In the genomic region with DNA sequence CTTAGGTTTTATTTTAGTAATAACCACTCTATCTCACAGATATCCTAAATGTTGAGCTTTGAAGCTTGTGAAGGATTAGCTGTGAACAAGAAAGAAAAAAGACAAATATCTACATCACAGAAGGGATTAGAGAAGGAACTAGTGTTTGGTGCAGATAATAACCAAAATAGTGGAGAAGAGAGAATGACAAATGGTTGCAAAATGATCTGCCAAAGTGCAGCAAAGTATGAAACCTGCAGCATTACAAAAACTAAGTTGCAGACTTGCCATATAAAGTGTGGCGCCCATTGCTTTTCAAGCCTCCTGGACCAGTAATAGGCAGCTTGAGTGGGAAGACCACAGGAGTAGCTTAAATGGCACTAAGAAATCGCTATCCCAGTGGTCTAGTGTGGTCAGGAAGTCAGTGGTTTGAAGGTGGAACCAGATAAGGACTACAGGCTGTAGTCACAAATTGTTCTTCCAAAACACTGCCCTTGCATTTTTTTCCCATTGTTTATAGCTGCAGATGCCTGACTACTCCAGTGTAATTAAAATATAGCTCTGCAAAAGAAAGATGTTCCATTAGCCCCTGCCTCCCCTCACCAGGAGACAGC, we compare ENCODE assay signal across 20 cellular contexts. TPM values are rescaled to one million over a fixed set of nuclear protein-coding genes. Genes with fewer than 3 reads are reported as not detected.
DNase-seq lines count a peak whose midpoint lies in the region; ATAC-seq, FAIRE-seq and TF ChIP-seq lines count a peak whose summit lies in the region.
"Had no signal": no experiment of that assay in that cellular context is flagged by ENCODE, and none has a peak within 500 bp of the region (broad histone marks: within the 10 kb centered on the region; RNA-seq: fewer than 3 reads in every experiment).

No MANE protein-coding gene starts in this region.

- peak in 1 of 2 experiments; percentile 52; a peak in 1 of 3 replicates for TF ChIP-seq POLR2A in H1 (IDR thresholded peaks at IDR 0.05; ENCODE audit: control extremely low read depth in 1 of 2, low read depth in 2 of 2, low read length in 2 of 2)

- H3K9ac ChIP-seq in H1 (replicated peaks in 1 of 4; ENCODE audit: extremely low read depth in 1 of 4, low read depth in 3 of 4, low read length in 3 of 4) (no peak overlapping the region; a peak in 1 of 7 replicates), smooth muscle cell (ENCODE audit: low read depth) (no peak overlapping the region), MM.1S (ENCODE audit: low read length) (no peak overlapping the region)

- no peak overlapping the region for H4K91ac ChIP-seq in H1 (replicated peaks; ENCODE audit: insufficient read length, low read length)

- H3K4me3 ChIP-seq in H1 (ENCODE audit: extremely low read depth in 1 of 4, insufficient read depth in 2 of 4, low read depth in 3 of 4, low read length in 4 of 4) (no peak overlapping the region), smooth muscle cell (no peak overlapping the region), MM.1S (ENCODE audit: low read length) (no peak overlapping the region)

- H3K23ac ChIP-seq in H1 (ENCODE audit: insufficient read length): no peak overlapping the region

- H3K4me1 ChIP-seq in H1 (replicated peaks in 1 of 4; ENCODE audit: control insufficient read depth in 3 of 4, insufficient read depth in 4 of 4, low read length in 3 of 4): peaks cover 0 to 4% (median 0%) of the 10 kb centered on the region in 4 experiments; a peak in 1 of 7 replicates
- H3K4me1 ChIP-seq in smooth muscle cell (ENCODE audit: low read depth): no peaks in the 10 kb centered on the region
- H3K4me1 ChIP-seq in MM.1S (ENCODE audit: low read length): no peaks in the 10 kb centered on the region

- no peak overlapping the region for H2AFZ ChIP-seq in H1 (ENCODE audit: low read length)
- no peak overlapping the region for H2AFZ ChIP-seq in smooth muscle cell (ENCODE audit: low read depth)
- H2AFZ ChIP-seq in MM.1S (ENCODE audit: low read length): no peak overlapping the region

- H2BK12ac ChIP-seq in H1 (ENCODE audit: low read depth, low read length): no peak overlapping the region

- no peak for TF ChIP-seq RAD21 in H1 (IDR thresholded peaks at IDR 0.05 in 1 of 2, conservative IDR thresholded peaks at IDR 0.05 in 1 of 2; ENCODE audit: low read depth in 2 of 2, low read length in 2 of 2)

- H3K79me2 ChIP-seq in H1 (ENCODE audit: control insufficient read depth in 1 of 2, insufficient read depth in 2 of 2, low read length in 2 of 2) (no peaks in the 10 kb centered on the region), smooth muscle cell (ENCODE audit: low read depth) (no peaks in the 10 kb centered on the region), MM.1S (ENCODE audit: low read length) (no peaks in the 10 kb centered on the region)

- H3K27ac Mint-ChIP-seq in activated T-cell treated with anti-CD3 and anti-CD28 coated beads, Interleukin-2, amount 50 U/mL, for 72 hours: peak overlapping the region; percentile 11
- no peak overlapping the region for H3K27ac Mint-ChIP-seq in activated T-cell treated with anti-CD3 and anti-CD28 coated beads, Interleukin-2, amount 50 U/mL, for 24 hours
- H3K27ac Mint-ChIP-seq: memory B cell; naive thymus-derived CD8-positive, alpha-beta T cell; T-helper 1 cell treated with Interleukin-12 subunit alpha and Interleukin-12 subunit beta and Interleukin-4 antibody, amounts not matched to agents 30 μg/mL and 1 μg/mL, for 36 hours had no signal

- no peak overlapping the region for H2AK5ac ChIP-seq in H1 (ENCODE audit: low read depth, low read length)

- no peak overlapping the region for H3K18ac ChIP-seq in H1 (ENCODE audit: extremely low read depth, low read length)

- no peaks in the 10 kb centered on the region for H3K27me3 ChIP-seq in H1 (replicated peaks in 1 of 4; ENCODE audit: control insufficient read depth in 3 of 4, extremely low read depth in 1 of 4, insufficient read depth in 3 of 4, low read length in 3 of 4)
- H3K27me3 ChIP-seq in smooth muscle cell (ENCODE audit: low read depth): no peaks in the 10 kb centered on the region
- no peaks in the 10 kb centered on the region for H3K27me3 ChIP-seq in MM.1S (replicated peaks; ENCODE audit: insufficient read depth, low read length)

- H3K36me3 Mint-ChIP-seq in activated T-cell treated with anti-CD3 and anti-CD28 coated beads, Interleukin-2, amount 50 U/mL, for 72 hours (ENCODE audit: insufficient read depth in 2 of 2): peaks cover 0 to 3% of the 10 kb centered on the region in 2 donors
- peaks cover 54% of the 10 kb centered on the region for H3K36me3 Mint-ChIP-seq in activated T-cell treated with anti-CD3 and anti-CD28 coated beads, Interleukin-2, amount 50 U/mL, for 24 hours (ENCODE audit: low read depth)

- no peak overlapping the region for H2BK20ac ChIP-seq in H1 (ENCODE audit: low read length)

- TF ChIP-seq CTCF in H1 (IDR thresholded peaks at IDR 0.05; ENCODE audit: control extremely low read depth in 1 of 3, insufficient read depth in 1 of 3, low read depth in 1 of 3, low read length in 3 of 3): no peak
- TF ChIP-seq CTCF in smooth muscle cell (IDR thresholded peaks at IDR 0.05; ENCODE audit: borderline replicate concordance, insufficient read depth, poor library complexity, severe bottlenecking): no peak
- no peak for TF ChIP-seq CTCF in MM.1S (IDR thresholded peaks at IDR 0.05; ENCODE audit: low read length)

- no peak overlapping the region for H3K14ac ChIP-seq in H1 (ENCODE audit: insufficient read length)

- H3K9me3 ChIP-seq in H1 (ENCODE audit: insufficient read depth in 2 of 2, low read depth in 1 of 2, low read length in 1 of 2) (no peaks in the 10 kb centered on the region), smooth muscle cell (replicated peaks; ENCODE audit: low read depth) (no peaks in the 10 kb centered on the region), MM.1S (replicated peaks; ENCODE audit: insufficient read depth, low read length) (no peaks in the 10 kb centered on the region)

- no peaks in the 10 kb centered on the region for H3K4me1 Mint-ChIP-seq in activated T-cell treated with anti-CD3 and anti-CD28 coated beads, Interleukin-2, amount 50 U/mL, for 72 hours (ENCODE audit: low read depth)
- no peaks in the 10 kb centered on the region for H3K4me1 Mint-ChIP-seq in activated T-cell treated with anti-CD3 and anti-CD28 coated beads, Interleukin-2, amount 50 U/mL, for 24 hours (ENCODE audit: low read depth)
- H3K4me1 Mint-ChIP-seq: memory B cell had no signal

- H3K4me2 ChIP-seq in H1 (ENCODE audit: insufficient read depth in 1 of 2, low read depth in 2 of 2, low read length in 2 of 2) (no peak overlapping the region), smooth muscle cell (no peak overlapping the region), MM.1S (ENCODE audit: low read depth, low read length) (no peak overlapping the region)

- no peaks in the 10 kb centered on the region for H3K9me2 ChIP-seq in MM.1S (replicated peaks; ENCODE audit: insufficient read depth, low read length)

- H3K9me3 Mint-ChIP-seq in activated T-cell treated with anti-CD3 and anti-CD28 coated beads, Interleukin-2, amount 50 U/mL, for 72 hours: no peaks in the 10 kb centered on the region
- H3K9me3 Mint-ChIP-seq in activated T-cell treated with anti-CD3 and anti-CD28 coated beads, Interleukin-2, amount 50 U/mL, for 24 hours: no peaks in the 10 kb centered on the region
- H3K9me3 Mint-ChIP-seq: memory B cell; naive thymus-derived CD8-positive, alpha-beta T cell; T-helper 1 cell treated with Interleukin-12 subunit alpha and Interleukin-12 subunit beta and Interleukin-4 antibody, amounts not matched to agents 30 μg/mL and 1 μg/mL, for 36 hours had no signal

- TF ChIP-seq EP300 in H1 (IDR thresholded peaks at IDR 0.05; ENCODE audit: borderline replicate concordance in 1 of 2, low read depth in 2 of 2, low read length in 2 of 2): no peak

- H2BK5ac ChIP-seq in H1 (ENCODE audit: low read depth, low read length): no peak overlapping the region

- POLR2A ChIA-PET in H1 (lab: Charles Lee; ENCODE audit: partially characterized antibody): interaction anchor here (0.6 to 30.9 kb wide), 5 partner anchors 6 to 90 kb away, joined by 3 to 635 read pairs (median 325); partner anchors contain the start of gene TPM1

- no peak overlapping the region for H3K4me3 Mint-ChIP-seq in activated T-cell treated with anti-CD3 and anti-CD28 coated beads, Interleukin-2, amount 50 U/mL, for 72 hours
- H3K4me3 Mint-ChIP-seq in activated T-cell treated with anti-CD3 and anti-CD28 coated beads, Interleukin-2, amount 50 U/mL, for 24 hours: no peak overlapping the region
- H3K4me3 Mint-ChIP-seq: memory B cell; naive thymus-derived CD8-positive, alpha-beta T cell; T-helper 1 cell treated with Interleukin-12 subunit alpha and Interleukin-12 subunit beta and Interleukin-4 antibody, amounts not matched to agents 30 μg/mL and 1 μg/mL, for 36 hours had no signal

- H3F3A ChIP-seq in smooth muscle cell (ENCODE audit: low read depth) (peaks cover 97% of the 10 kb centered on the region), MM.1S (ENCODE audit: insufficient read depth, low read length) (no peaks in the 10 kb centered on the region)

- no peak overlapping the region for H4K5ac ChIP-seq in H1 (ENCODE audit: insufficient read length, low read depth, low read length)

- no peak overlapping the region for H2BK15ac ChIP-seq in H1 (ENCODE audit: low read length)

- 95% methylated on average over 2 of the region's 2 CpGs; no CpG with 5 or more reads in 1 of the 2 experiments for WGBS in H1 (ENCODE audit: extremely low coverage in 1 of 2, insufficient coverage in 1 of 2, insufficient read length in 1 of 2, insufficient replicate concordance in 2 of 2, low coverage in 1 of 2, low lambda C conversion rate in 2 of 2, missing lambda C conversion rate in 1 of 2), 2 experiments
- 93% methylated on average over 2 of the region's 2 CpGs for WGBS in smooth muscle cell (ENCODE audit: low lambda C conversion rate)

- H3K27me3 Mint-ChIP-seq in activated T-cell treated with anti-CD3 and anti-CD28 coated beads, Interleukin-2, amount 50 U/mL, for 72 hours (ENCODE audit: low read depth): no peaks in the 10 kb centered on the region
- no peaks in the 10 kb centered on the region for H3K27me3 Mint-ChIP-seq in activated T-cell treated with anti-CD3 and anti-CD28 coated beads, Interleukin-2, amount 50 U/mL, for 24 hours
- H3K27me3 Mint-ChIP-seq: memory B cell; naive thymus-derived CD8-positive, alpha-beta T cell had no signal

- H3K79me1 ChIP-seq in H1 (ENCODE audit: low read depth, low read length): no peaks in the 10 kb centered on the region

- DNase-seq in activated T-cell treated with anti-CD3 and anti-CD28 coated beads, Interleukin-2, amount 50 U/mL, for 72 hours: no peak
- DNase-seq in activated T-cell treated with anti-CD3 and anti-CD28 coated beads, Interleukin-2, amount 50 U/mL, for 24 hours: no peak
- peak; percentile 21 for DNase-seq in RCC 7860 (ENCODE audit: low spot score)
- no peak for DNase-seq in H1 (ENCODE audit: low read depth in 1 of 2, low spot score in 2 of 2)
- no peak for DNase-seq in smooth muscle cell (lab: John Stamatoyannopoulos, UW; ENCODE audit: unreplicated experiment)
- DNase-seq in MM.1S: no peak
- no peak for DNase-seq in HPDE6-E6E7 (ENCODE audit: extremely low spot score)
- DNase-seq: central memory CD4-positive, alpha-beta T cell; head of caudate nucleus; naive thymus-derived CD8-positive, alpha-beta T cell; NCI-H187; NCI-H510A; SHP77; stimulated activated CD4-positive, alpha-beta T cell treated with anti-CD3 and anti-CD28 coated beads, Interleukin-4, amount 100 ng/mL, for 4 hours had no signal

- FAIRE-seq in RCC 7860 (lab: Jason Lieb, UNC) (no peak), H1 (lab: Jason Lieb, UNC) (no peak)
- FAIRE-seq: HepG2 had no signal

- no peak for ATAC-seq in activated T-cell treated with anti-CD3 and anti-CD28 coated beads, Interleukin-2, amount 50 U/mL, for 72 hours (replicated peaks in 1 of 2)
- ATAC-seq in GM21723 (IDR thresholded peaks at IDR 0.05; ENCODE audit: unreplicated experiment): no peak
- ATAC-seq: HepG2; naive thymus-derived CD8-positive, alpha-beta T cell had no signal

- no peak overlapping the region for H3K27ac ChIP-seq in H1 (ENCODE audit: low read depth, low read length)
- H3K27ac ChIP-seq in smooth muscle cell (ENCODE audit: low read depth): peak overlapping the region; percentile 80
- H3K27ac ChIP-seq in MM.1S (ENCODE audit: low read length): no peak overlapping the region
- H3K27ac ChIP-seq: 22Rv1, C4-2B had no signal

- no peaks in the 10 kb centered on the region for H3K23me2 ChIP-seq in H1 (ENCODE audit: low read depth, low read length)

- H4K8ac ChIP-seq in H1 (ENCODE audit: extremely low read depth, insufficient read depth, low read length): no peak overlapping the region

- H3K56ac ChIP-seq in H1 (replicated peaks; ENCODE audit: insufficient read length, low read depth, low read length): no peak overlapping the region

- H2BK120ac ChIP-seq in H1 (replicated peaks; ENCODE audit: low read depth, low read length): no peak overlapping the region

- H4K20me1 ChIP-seq in H1 (replicated peaks in 1 of 2; ENCODE audit: control insufficient read depth in 1 of 2, insufficient read depth in 2 of 2, low read length in 2 of 2) (no peaks in the 10 kb centered on the region), smooth muscle cell (ENCODE audit: low read depth) (peaks cover 100% of the 10 kb centered on the region), MM.1S (ENCODE audit: insufficient read depth, low read length) (no peaks in the 10 kb centered on the region)

- CTCF ChIA-PET in H1 (lab: Charles Lee; ENCODE audit: partially characterized antibody): interaction anchor here (1.1 to 2.1 kb wide), 6 partner anchors 9 to 30 kb away, joined by 3 to 7 read pairs (median 4); partner anchors contain the start of gene TPM1

- H3K4ac ChIP-seq in H1 (replicated peaks; ENCODE audit: insufficient read length, low read depth, low read length): no peak overlapping the region

- H3K36me3 ChIP-seq in H1 (ENCODE audit: control insufficient read depth in 2 of 4, insufficient read depth in 4 of 4, low read length in 3 of 4) (peaks cover 58 to 97% (median 87%) of the 10 kb centered on the region in 4 experiments), smooth muscle cell (ENCODE audit: low read depth) (peaks cover 64% of the 10 kb centered on the region), MM.1S (replicated peaks; ENCODE audit: insufficient read depth, low read length) (no peaks in the 10 kb centered on the region)

RNA-seq across cellular contexts. Expression of gene TPM1, which starts 20.7 kb away (rescaled TPM):
- 1 to 10 TPM; 9.5 to 9.6 TPM for total RNA-seq in activated T-cell treated with anti-CD3 and anti-CD28 coated beads, Interleukin-2, amount 50 U/mL, for 72 hours
- total RNA-seq in H1 (2021; fragmentation: NEBNext Ultra II Directional; extraction: Animal tissue kit (Norgen Biotek cat#: 25700)): 571 and 579 TPM in 2 replicates
- 246 and 258 TPM in 2 replicates for polyA plus RNA-seq in H1 (2011; rRNA removed)
- 481 TPM for polyA plus RNA-seq in H1 (2011; cell fraction: cytosol; rRNA removed)
- polyA plus RNA-seq in H1 (2011; cell fraction: nucleus; rRNA removed): 537 TPM
- 409 to 588 TPM (median 457 TPM) in 4 replicates for polyA plus RNA-seq in H1 (2012, experiment 1 of 2)
- polyA plus RNA-seq in H1 (2012, experiment 2 of 2): 113 TPM
- polyA plus RNA-seq in H1 (2013, experiment 1 of 2): 292 TPM
- 291 TPM for polyA plus RNA-seq in H1 (2013, experiment 2 of 2)
- polyA minus RNA-seq in H1 (2011; rRNA and poly(A)+ RNA removed): 221 and 265 TPM in 2 replicates
- 225 TPM for polyA minus RNA-seq in H1 (2011; cell fraction: cytosol; rRNA and poly(A)+ RNA removed)
- polyA minus RNA-seq in H1 (2011; cell fraction: nucleus; rRNA and poly(A)+ RNA removed): 741 TPM
- 1,694 and 1,869 TPM in 2 replicates for total RNA-seq in smooth muscle cell
- polyA plus RNA-seq in smooth muscle cell: 1,915 and 2,406 TPM in 2 replicates

RNA-seq across cellular contexts. Expression of gene LACTB, which starts 58.4 kb away (rescaled TPM):
- 10 to 100 TPM; 28.6 to 30.3 TPM for total RNA-seq in activated T-cell treated with anti-CD3 and anti-CD28 coated beads, Interleukin-2, amount 50 U/mL, for 72 hours
- total RNA-seq in H1 (2021; fragmentation: NEBNext Ultra II Directional; extraction: Animal tissue kit (Norgen Biotek cat#: 25700)): 14.9 and 15.6 TPM in 2 replicates
- polyA plus RNA-seq in H1 (2011; rRNA removed): 3.6 and 5.8 TPM in 2 replicates
- polyA plus RNA-seq in H1 (2011; cell fraction: cytosol; rRNA removed): 8.3 TPM
- polyA plus RNA-seq in H1 (2011; cell fraction: nucleus; rRNA removed): 2.9 TPM
- polyA plus RNA-seq in H1 (2012, experiment 1 of 2): 7.7 to 16.7 TPM (median 10.5 TPM) in 4 replicates
- polyA plus RNA-seq in H1 (2012, experiment 2 of 2): 3.2 TPM
- polyA plus RNA-seq in H1 (2013, experiment 1 of 2): 14.8 TPM
- 18.7 TPM for polyA plus RNA-seq in H1 (2013, experiment 2 of 2)
- 2.6 and 3.1 TPM in 2 replicates for polyA minus RNA-seq in H1 (2011; rRNA and poly(A)+ RNA removed)
- polyA minus RNA-seq in H1 (2011; cell fraction: cytosol; rRNA and poly(A)+ RNA removed): 3.2 TPM
- 5.9 TPM for polyA minus RNA-seq in H1 (2011; cell fraction: nucleus; rRNA and poly(A)+ RNA removed)
- total RNA-seq in smooth muscle cell: 12.5 and 41.0 TPM in 2 replicates
- polyA plus RNA-seq in smooth muscle cell: 9.0 and 13.8 TPM in 2 replicates

Comparison
In these comparisons a context has a peak if more than half of its experiments do, and no peak if none do; other contexts are left out.
1. RNA of gene TPM1, which starts 20.7 kb away (total RNA-seq): 1,694 to 1,869 TPM in smooth muscle cell and 571 to 579 TPM in H1; 9.5 to 9.6 TPM in activated T-cell treated with anti-CD3 and anti-CD28 coated beads, Interleukin-2, amount 50 U/mL, for 72 hours; every median in the first group is over 10 times any median in the second.